Comparison of ENCODE assay signal across 11 cellular contexts in genomic region chr1:6384962-6385672, GRCh38. TPM values are rescaled to one million over a fixed set of nuclear protein-coding genes. Genes with fewer than 3 reads are reported as not detected.
DNase-seq lines count a peak whose midpoint lies in the region; ATAC-seq, FAIRE-seq and TF ChIP-seq lines count a peak whose summit lies in the region.
"Had no signal": no experiment of that assay in that cellular context is flagged by ENCODE, and none has a peak within 500 bp of the region (broad histone marks: within the 10 kb centered on the region; RNA-seq: fewer than 3 reads in every experiment).

No MANE protein-coding gene starts in this region.

- H3K4me3 ChIP-seq in cardiac fibroblast (replicated peaks in 1 of 2; ENCODE audit: low read depth in 2 of 2, low read length in 2 of 2): peak overlapping the region; percentile 3 to 47
- H3K4me3 ChIP-seq in iPS-20b (ENCODE audit: low read length): peak overlapping the region; percentile 51; the same call in 1 of the 2 replicates
- peak overlapping the region; percentile 5 to 49 for H3K4me3 ChIP-seq in stomach smooth muscle (ENCODE audit: low read length in 2 of 2)
- H3K4me3 ChIP-seq in kidney (ENCODE audit: low read length in 2 of 2): no peak overlapping the region

- H3K9me3 Mint-ChIP-seq in natural killer cell: no peaks in the 10 kb centered on the region
- H3K9me3 Mint-ChIP-seq: stimulated activated effector memory CD8-positive, alpha-beta T cell treated with anti-CD3 and anti-CD28 coated beads, Interleukin-12 subunit alpha, Interleukin-12 subunit beta, amount 100 ng/mL, for 72 hours had no signal

- H3K4me1 ChIP-seq in iPS-20b (ENCODE audit: insufficient read depth, low read length): peaks cover 26% of the 10 kb centered on the region
- peaks cover 22% of the 10 kb centered on the region for H3K4me1 ChIP-seq in stomach smooth muscle (ENCODE audit: control insufficient read depth, insufficient read depth, low read length)
- H3K4me1 ChIP-seq in kidney (ENCODE audit: control insufficient read depth in 1 of 2, insufficient read depth in 1 of 2, low read depth in 1 of 2, low read length in 2 of 2): no peaks in the 10 kb centered on the region

- no peak overlapping the region for H3K4me3 Mint-ChIP-seq in natural killer cell
- H3K4me3 Mint-ChIP-seq: stimulated activated effector memory CD8-positive, alpha-beta T cell treated with anti-CD3 and anti-CD28 coated beads, Interleukin-12 subunit alpha, Interleukin-12 subunit beta, amount 100 ng/mL, for 72 hours; T-helper 1 cell treated with Interleukin-12 subunit alpha and Interleukin-12 subunit beta and Interleukin-4 antibody, amounts not matched to agents 30 μg/mL and 1 μg/mL, for 36 hours had no signal

- no peak overlapping the region for H3K27ac Mint-ChIP-seq in natural killer cell
- H3K27ac Mint-ChIP-seq: stimulated activated effector memory CD8-positive, alpha-beta T cell treated with anti-CD3 and anti-CD28 coated beads, Interleukin-12 subunit alpha, Interleukin-12 subunit beta, amount 100 ng/mL, for 72 hours; T-helper 1 cell treated with Interleukin-12 subunit alpha and Interleukin-12 subunit beta and Interleukin-4 antibody, amounts not matched to agents 30 μg/mL and 1 μg/mL, for 36 hours had no signal

- no peak for TF ChIP-seq CTCF in cardiac fibroblast (IDR thresholded peaks at IDR 0.05; ENCODE audit: low read depth, low read length)
- TF ChIP-seq CTCF in natural killer cell (IDR thresholded peaks at IDR 0.05): no peak
- TF ChIP-seq CTCF in kidney (IDR thresholded peaks at IDR 0.05; ENCODE audit: borderline replicate concordance, extremely low read depth, insufficient read depth): no peak

- H3K27ac ChIP-seq in iPS-20b (ENCODE audit: low read length): peak overlapping the region; percentile 85
- peak overlapping the region; percentile 97 for H3K27ac ChIP-seq in stomach smooth muscle (ENCODE audit: low read length)
- H3K27ac ChIP-seq in kidney (ENCODE audit: low read depth in 2 of 2, low read length in 2 of 2): no peak overlapping the region

- no peaks in the 10 kb centered on the region for H3K9me3 ChIP-seq in iPS-20b (ENCODE audit: insufficient read depth, low read depth, low read length)
- H3K9me3 ChIP-seq in stomach smooth muscle (ENCODE audit: control insufficient read depth in 2 of 2, low read length in 2 of 2): no peaks in the 10 kb centered on the region
- no peaks in the 10 kb centered on the region for H3K9me3 ChIP-seq in kidney (ENCODE audit: control insufficient read depth in 1 of 2, low read length in 2 of 2)

- H3K36me3 ChIP-seq in iPS-20b (ENCODE audit: insufficient read depth, low read depth, low read length) (no peaks in the 10 kb centered on the region), stomach smooth muscle (ENCODE audit: control insufficient read depth in 2 of 2, insufficient read depth in 2 of 2, low read length in 2 of 2) (no peaks in the 10 kb centered on the region), kidney (ENCODE audit: control insufficient read depth in 1 of 2, insufficient read depth in 2 of 2, low read length in 2 of 2) (no peaks in the 10 kb centered on the region)

- H3K4me1 Mint-ChIP-seq in natural killer cell: peaks cover 0 to 4% of the 10 kb centered on the region in 2 donors
- H3K4me1 Mint-ChIP-seq: stimulated activated effector memory CD8-positive, alpha-beta T cell treated with anti-CD3 and anti-CD28 coated beads, Interleukin-12 subunit alpha, Interleukin-12 subunit beta, amount 100 ng/mL, for 72 hours had no signal

- peak overlapping the region; percentile 74; the same call in 1 of the 2 replicates for H3K9ac ChIP-seq in iPS-20b (ENCODE audit: low read depth, low read length)
- peak overlapping the region; percentile 24 to 42 for H3K9ac ChIP-seq in stomach smooth muscle (ENCODE audit: low read length in 2 of 2)
- H3K9ac ChIP-seq in kidney (ENCODE audit: low read length in 2 of 2): no peak overlapping the region

- H3K27me3 ChIP-seq in iPS-20b (ENCODE audit: insufficient read depth, low read length) (no peaks in the 10 kb centered on the region), stomach smooth muscle (ENCODE audit: control insufficient read depth in 1 of 2, insufficient read depth in 2 of 2, low read length in 2 of 2) (no peaks in the 10 kb centered on the region)

- intact Hi-C loops in natural killer cell (cut with micrococcal nuclease) (no loop called here), kidney (cut with DNase I) (no loop called here)

- FAIRE-seq in kidney (lab: Jason Lieb, UNC): no peak

- H3K27me3 Mint-ChIP-seq in natural killer cell (ENCODE audit: low read depth in 2 of 2): no peaks in the 10 kb centered on the region

- DNase-seq in NCI-H1092 (lab: John Stamatoyannopoulos, UW): peak; percentile 82
- DNase-seq in cardiac fibroblast (ENCODE audit: low read depth in 2 of 2): peak in 1 of 2 donors; percentile 58
- DNase-seq in natural killer cell: no peak
- DNase-seq in activated CD8-positive, alpha-beta memory T cell treated with anti-CD3 and anti-CD28 coated beads, Interleukin-2, amount 50 U/mL, for 48 hours: no peak
- DNase-seq in ecto neural progenitor cell (ENCODE audit: low spot score): no peak
- DNase-seq in kidney: no peak

- no peak for ATAC-seq in natural killer cell
- ATAC-seq: stimulated activated effector memory CD8-positive, alpha-beta T cell treated with anti-CD3 and anti-CD28 coated beads, Interleukin-12 subunit alpha, Interleukin-12 subunit beta, amount 100 ng/mL, for 72 hours had no signal

- H3K36me3 Mint-ChIP-seq in natural killer cell: no peaks in the 10 kb centered on the region
- H3K36me3 Mint-ChIP-seq: stimulated activated effector memory CD8-positive, alpha-beta T cell treated with anti-CD3 and anti-CD28 coated beads, Interleukin-12 subunit alpha, Interleukin-12 subunit beta, amount 100 ng/mL, for 72 hours had no signal

RNA-seq across cellular contexts. Expression of gene ACOT7, which starts 8.4 kb away (rescaled TPM):
- 10 to 100 TPM; 11.5 to 16.9 (median 15.4) TPM for total RNA-seq in natural killer cell
- 23.0 TPM for total RNA-seq in kidney
- polyA plus RNA-seq in kidney (ENCODE audit: insufficient read depth, low read depth, low replicate concordance): 135 TPM

RNA-seq across cellular contexts. Expression of gene HES2, which starts 34.6 kb away (rescaled TPM):
- not detected for total RNA-seq in natural killer cell
- total RNA-seq in kidney: 1.3 TPM
- 1.6 TPM for polyA plus RNA-seq in kidney (ENCODE audit: insufficient read depth, low read depth, low replicate concordance)
- polyA plus RNA-seq: neural cell had no signal

RNA-seq across cellular contexts. Expression of gene ESPN, which starts 39.5 kb away (rescaled TPM):
- 1 to 10 TPM; 1.1 to 2.0 (median 1.7) TPM for total RNA-seq in natural killer cell
- 14.2 TPM for total RNA-seq in kidney
- 112 TPM for polyA plus RNA-seq in kidney (ENCODE audit: insufficient read depth, low read depth, low replicate concordance)
- polyA plus RNA-seq: neural cell had no signal

Comparison
In these comparisons a context has a peak if more than half of its experiments do, and no peak if none do; other contexts are left out.
1. H3K4me3 ChIP-seq: peak in cardiac fibroblast (2 of 2), iPS-20b (single experiment) and stomach smooth muscle (2 of 2); none in kidney (0 of 2).
2. H3K27ac ChIP-seq: peak in iPS-20b (single experiment) and stomach smooth muscle (single experiment); none in kidney (0 of 2).
3. H3K9ac ChIP-seq: peak in iPS-20b (single experiment) and stomach smooth muscle (2 of 2); none in kidney (0 of 2).